In the genomic region with DNA sequence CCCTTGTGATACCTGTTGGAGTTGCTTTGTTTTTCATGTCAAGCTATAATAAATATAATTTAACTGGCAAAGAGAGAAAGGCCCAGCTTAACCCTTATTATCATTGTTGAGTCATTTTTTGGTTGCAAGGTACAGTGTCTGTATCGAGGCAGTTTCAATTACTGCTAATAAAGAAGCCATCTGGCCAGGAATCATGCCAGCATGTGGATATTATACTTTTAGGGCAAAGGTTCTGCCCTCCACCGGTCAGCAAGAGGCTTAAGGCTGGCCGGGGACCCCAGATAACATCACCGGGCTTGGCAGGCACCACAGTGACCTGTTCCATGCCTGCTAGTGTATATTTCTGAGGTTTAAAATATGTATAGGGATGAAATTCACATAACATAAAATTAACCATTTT, we compare ENCODE assay signal across 19 cellular contexts. TPM values are rescaled to one million over a fixed set of nuclear protein-coding genes. Genes with fewer than 3 reads are reported as not detected.
DNase-seq lines count a peak whose midpoint lies in the region; ATAC-seq, FAIRE-seq and TF ChIP-seq lines count a peak whose summit lies in the region.
"Had no signal": no experiment of that assay in that cellular context is flagged by ENCODE, and none has a peak within 500 bp of the region (broad histone marks: within the 10 kb centered on the region; RNA-seq: fewer than 3 reads in every experiment).

No MANE protein-coding gene starts in this region.

- peak overlapping the region; percentile 80 to 96 for H3K27ac ChIP-seq in liver (ENCODE audit: low read depth in 1 of 2, low read length in 2 of 2)
- H3K27ac ChIP-seq in HepG2 (ENCODE audit: extremely low read length, insufficient read depth, low read length), result no peak overlapping the region
- peak overlapping the region; percentile 73 to 97 (median 93) for H3K27ac ChIP-seq in right lobe of liver
- H3K27ac ChIP-seq: BLaER1 had no signal

- no peak for TF ChIP-seq EP300 in HepG2 (IDR thresholded peaks at IDR 0.05; ENCODE audit: low read depth in 2 of 2, low read length in 2 of 2)
- no peak for TF ChIP-seq EP300 in HepG2 (CRISPR knock-in tag; IDR thresholded peaks at IDR 0.05; ENCODE audit: borderline replicate concordance)

- no peaks in the 10 kb centered on the region for H3K79me2 ChIP-seq in HepG2 (ENCODE audit: insufficient read depth, low read length)

- H3K27me3 ChIP-seq in liver (ENCODE audit: control insufficient read depth in 4 of 4, insufficient read depth in 4 of 4, low read length in 3 of 4) (no peaks in the 10 kb centered on the region), HepG2 (ENCODE audit: control insufficient read depth in 1 of 2, insufficient read depth in 2 of 2, low read length in 2 of 2) (no peaks in the 10 kb centered on the region), MG63 (no peaks in the 10 kb centered on the region), right lobe of liver (no peaks in the 10 kb centered on the region)
- H3K27me3 ChIP-seq: BLaER1 had no signal

- POLR2A ChIA-PET in HepG2 (lab: Yijun Ruan, JAX), result no interaction called here

- no peak overlapping the region for H3K4me3 ChIP-seq in liver (ENCODE audit: low read depth in 1 of 3, low read length in 3 of 3)
- H3K4me3 ChIP-seq in HepG2 (replicated peaks in 1 of 3; ENCODE audit: insufficient read depth in 1 of 3, low read depth in 2 of 3, low read length in 3 of 3), result no peak overlapping the region
- H3K4me3 ChIP-seq in MG63, result no peak overlapping the region
- H3K4me3 ChIP-seq in right lobe of liver, result no peak overlapping the region
- H3K4me3 ChIP-seq: BLaER1, GM12878 had no signal

- H4K20me1 ChIP-seq in HepG2 (ENCODE audit: insufficient read depth, low read length), result no peaks in the 10 kb centered on the region
- H4K20me1 ChIP-seq: BLaER1 had no signal

- H3K9ac ChIP-seq in liver (ENCODE audit: low read depth in 1 of 2, low read length in 2 of 2) (peak overlapping the region; percentile 21 to 65), HepG2 (ENCODE audit: insufficient read depth, low read depth, low read length) (no peak overlapping the region)
- H3K9ac ChIP-seq: BLaER1 had no signal

- H2AFZ ChIP-seq in HepG2 (ENCODE audit: low read length), result no peak overlapping the region

- CTCF ChIA-PET in HepG2 (lab: Yijun Ruan, JAX; ENCODE audit: low intra/inter-chr PET ratio, low total read pairs), result no interaction called here

- TF ChIP-seq POLR2A in HepG2 (IDR thresholded peaks at IDR 0.05; ENCODE audit: insufficient read depth in 1 of 2, low read depth in 2 of 2, low read length in 2 of 2) (no peak), right lobe of liver (IDR thresholded peaks at IDR 0.05) (no peak)

- DNase-seq in HepG2 (ENCODE audit: low spot score) (no peak), MG63 (peak; percentile 60), right lobe of liver (peak in 1 of 3 donors; percentile 71)
- DNase-seq in effector CD4-positive, alpha-beta T cell, result no peak
- no peak for DNase-seq in stimulated activated CD4-positive, alpha-beta T cell treated with anti-CD3 and anti-CD28 coated beads, Interleukin-1b, Interleukin-23, amount 100 ng/mL, for 48 hours
- DNase-seq: CD4-positive, alpha-beta memory T cell; DMS53; DND-41; EL; H9 had no signal

- ATAC-seq in HepG2 (no peak), right lobe of liver (peak in 2 of 4 donors; percentile 6 to 7)
- ATAC-seq: GM12878 had no signal

- no peaks in the 10 kb centered on the region for H3K36me3 ChIP-seq in liver (ENCODE audit: control insufficient read depth in 4 of 4, insufficient read depth in 3 of 4, low read depth in 1 of 4, low read length in 3 of 4)
- no peaks in the 10 kb centered on the region for H3K36me3 ChIP-seq in HepG2 (replicated peaks in 1 of 2; ENCODE audit: control insufficient read depth in 1 of 2, insufficient read depth in 2 of 2, low read length in 2 of 2)
- no peaks in the 10 kb centered on the region for H3K36me3 ChIP-seq in MG63
- H3K36me3 ChIP-seq in right lobe of liver, result no peaks in the 10 kb centered on the region
- H3K36me3 ChIP-seq: BLaER1 had no signal

- TF ChIP-seq CTCF in liver (IDR thresholded peaks at IDR 0.05; ENCODE audit: low read depth, low read length, missing input control), result no peak
- TF ChIP-seq CTCF in HepG2 (CRISPR knock-in tag; IDR thresholded peaks at IDR 0.05), result no peak
- no peak for TF ChIP-seq CTCF in right lobe of liver (IDR thresholded peaks at IDR 0.05)

- BruUV-seq in HepG2 (replicated peaks; lab: Mats Ljungman, UMichigan), result no TSS peak

- in situ Hi-C loops in HepG2 (cut with HindIII; ENCODE audit: extremely low pct_ligation_motif_present, low pct_unique_long_range_greater_than_20kb), result no loop called here

- no peak overlapping the region for H3K4me2 ChIP-seq in HepG2 (ENCODE audit: low read depth, low read length)
- H3K4me2 ChIP-seq: BLaER1 had no signal

- H3K9me3 ChIP-seq in liver (ENCODE audit: control insufficient read depth in 4 of 4, low read length in 3 of 4) (no peaks in the 10 kb centered on the region), HepG2 (ENCODE audit: low read length) (no peaks in the 10 kb centered on the region), MG63 (no peaks in the 10 kb centered on the region), right lobe of liver (no peaks in the 10 kb centered on the region)
- H3K9me3 ChIP-seq: BLaER1 had no signal

- no peak for TF ChIP-seq RAD21 in liver (IDR thresholded peaks at IDR 0.05)
- TF ChIP-seq RAD21 in HepG2 (CRISPR knock-in tag; IDR thresholded peaks at IDR 0.05), result no peak

- WGBS in liver, result 20% methylated on average over 4 of the region's 4 CpGs
- WGBS in HepG2 (ENCODE audit: low lambda C conversion rate), result 85% methylated on average over 4 of the region's 4 CpGs
- WGBS in right lobe of liver (ENCODE audit: insufficient coverage, low coverage, low lambda C conversion rate, missing lambda C conversion rate), result 17% methylated on average over 4 of the region's 4 CpGs

- intact Hi-C loops in HepG2 (cut with micrococcal nuclease; ENCODE audit: unreplicated experiment) (no loop called here), right lobe of liver (cut with DNase I) (no loop called here)

- FAIRE-seq in HepG2 (lab: Jason Lieb, UNC), result no peak
- FAIRE-seq: A204.1, GM12878, H1 had no signal

- peaks cover 14 to 48% (median 35%) of the 10 kb centered on the region in 4 donors for H3K4me1 ChIP-seq in liver (ENCODE audit: control insufficient read depth in 4 of 4, insufficient read depth in 4 of 4, low read length in 3 of 4)
- peaks cover 62% of the 10 kb centered on the region for H3K4me1 ChIP-seq in HepG2 (ENCODE audit: insufficient read depth, low read length)
- H3K4me1 ChIP-seq in right lobe of liver, result peaks cover 0 to 76% (median 26%) of the 10 kb centered on the region in 4 donors
- H3K4me1 ChIP-seq: BLaER1 had no signal

RNA-seq across cellular contexts. Expression of gene CYP3A4, which starts 9.0 kb away (rescaled TPM):
- 100 to 1,000 TPM in 1 of 2 donors, under 1 TPM in 1; 0.51 to 138 TPM for total RNA-seq in liver
- 1,000 to 10,000 TPM in 1 of 2 donors, 100 to 1,000 TPM in 1; 440 to 1,082 TPM for polyA plus RNA-seq in liver
- 0.11 and 0.35 TPM in 2 replicates for total RNA-seq in HepG2 (2016; rRNA removed; fragmentation: Illumina TruSeq; extraction: Trizol)
- 0.09 TPM in 1 of 2 replicates, not detected in the other for total RNA-seq in HepG2 (2016; cell fraction: cytosol; rRNA removed; fragmentation: Illumina TruSeq; extraction: Trizol; ENCODE audit: low read depth)
- total RNA-seq in HepG2 (2016; cell fraction: insoluble cytoplasmic fraction; rRNA removed; fragmentation: Illumina TruSeq; extraction: Trizol), result 0.17 and 0.18 TPM in 2 replicates
- 0.25 and 0.28 TPM in 2 replicates for total RNA-seq in HepG2 (2016; cell fraction: membrane; rRNA removed; fragmentation: Illumina TruSeq; extraction: Trizol)
- 0.53 TPM in 1 of 2 replicates, not detected in the other for total RNA-seq in HepG2 (2016; cell fraction: nucleus; rRNA removed; fragmentation: Illumina TruSeq; extraction: Trizol)
- 0.07 and 0.24 TPM in 2 replicates for polyA plus RNA-seq in HepG2 (2011; rRNA removed)
- polyA plus RNA-seq in HepG2 (2011; cell fraction: cytosol; rRNA removed), result 0.07 and 0.10 TPM in 2 replicates
- polyA plus RNA-seq in HepG2 (2011; cell fraction: nucleus; rRNA removed), result 0.13 and 0.28 TPM in 2 replicates
- 0.32 and 0.55 TPM in 2 replicates for polyA plus RNA-seq in HepG2 (2012)
- polyA plus RNA-seq in HepG2 (2016; cell fraction: cytosol; fragmentation: Illumina TruSeq; extraction: Trizol; ENCODE audit: low read depth), result 0.09 TPM in 1 of 2 replicates, not detected in the other
- 0.21 and 0.24 TPM in 2 replicates for polyA plus RNA-seq in HepG2 (2016; cell fraction: insoluble cytoplasmic fraction; fragmentation: Illumina TruSeq; extraction: Trizol; ENCODE audit: low read depth)
- 0.07 and 0.09 TPM in 2 replicates for polyA plus RNA-seq in HepG2 (2016; cell fraction: membrane; fragmentation: Illumina TruSeq; extraction: Trizol; ENCODE audit: low read depth)
- polyA plus RNA-seq in HepG2 (2016; cell fraction: nucleus; fragmentation: Illumina TruSeq; extraction: Trizol; ENCODE audit: insufficient read depth, low read depth), result 0.31 and 0.35 TPM in 2 replicates
- 0.08 TPM in 1 of 2 replicates, not detected in the other for polyA minus RNA-seq in HepG2 (2011; rRNA and poly(A)+ RNA removed; ENCODE audit: low replicate concordance)
- polyA minus RNA-seq in HepG2 (2011; cell fraction: cytosol; rRNA and poly(A)+ RNA removed), result not detected in 2 replicates
- polyA minus RNA-seq in HepG2 (2011; cell fraction: nucleus; rRNA and poly(A)+ RNA removed), result 0.75 TPM in 1 of 2 replicates, not detected in the other
- total RNA-seq in MG63 (2014; rRNA removed; shearing (Covaris generic); ENCODE audit: low replicate concordance), result not detected in 2 replicates
- total RNA-seq in right lobe of liver, result over 10,000 TPM in 1 of 6 experiments, 1,000 to 10,000 TPM in 2, 100 to 1,000 TPM in 3; 443 to 12,747 (median 1,120) TPM
- total RNA-seq: CD4-positive, alpha-beta memory T cell; G401; H1; H9; HT-29 had no signal
- polyA plus RNA-seq: AG04450; CD14-positive monocyte; CD4-positive, alpha-beta memory T cell; H1 had no signal

RNA-seq across cellular contexts. Expression of gene CYP3A43, which starts 34.8 kb away (rescaled TPM):
- total RNA-seq in liver (10 to 100 TPM in 1 of 2 donors, under 1 TPM in 1; 0.61 to 75.3 TPM), HepG2 (2016; rRNA removed; fragmentation: Illumina TruSeq; extraction: Trizol) (0.55 and 3.1 TPM in 2 replicates), right lobe of liver (100 to 1,000 TPM in 1 of 6 experiments, 10 to 100 TPM in 3, 1 to 10 TPM in 2; 4.9 to 132 (median 22.5) TPM)
- polyA plus RNA-seq in liver (10 to 100 TPM in 1 of 2 donors, 1 to 10 TPM in 1; 4.6 to 35.1 TPM), HepG2 (2011; rRNA removed) (2.3 and 2.4 TPM in 2 replicates)
- 0.53 and 1.0 TPM in 2 replicates for total RNA-seq in HepG2 (2016; cell fraction: cytosol; rRNA removed; fragmentation: Illumina TruSeq; extraction: Trizol; ENCODE audit: low read depth)
- total RNA-seq in HepG2 (2016; cell fraction: insoluble cytoplasmic fraction; rRNA removed; fragmentation: Illumina TruSeq; extraction: Trizol), result 0.18 and 2.9 TPM in 2 replicates
- total RNA-seq in HepG2 (2016; cell fraction: membrane; rRNA removed; fragmentation: Illumina TruSeq; extraction: Trizol), result 0.31 and 0.69 TPM in 2 replicates
- total RNA-seq in HepG2 (2016; cell fraction: nucleus; rRNA removed; fragmentation: Illumina TruSeq; extraction: Trizol), result 5.4 and 8.3 TPM in 2 replicates
- polyA plus RNA-seq in HepG2 (2011; cell fraction: cytosol; rRNA removed), result 0.54 and 0.79 TPM in 2 replicates
- polyA plus RNA-seq in HepG2 (2011; cell fraction: nucleus; rRNA removed), result 3.7 and 7.4 TPM in 2 replicates
- 1.7 and 4.7 TPM in 2 replicates for polyA plus RNA-seq in HepG2 (2012)
- 0.09 and 0.25 TPM in 2 replicates for polyA plus RNA-seq in HepG2 (2016; cell fraction: cytosol; fragmentation: Illumina TruSeq; extraction: Trizol; ENCODE audit: low read depth)
- polyA plus RNA-seq in HepG2 (2016; cell fraction: insoluble cytoplasmic fraction; fragmentation: Illumina TruSeq; extraction: Trizol; ENCODE audit: low read depth), result 0.34 TPM in 1 of 2 replicates, not detected in the other
- 0.28 TPM in 1 of 2 replicates, not detected in the other for polyA plus RNA-seq in HepG2 (2016; cell fraction: membrane; fragmentation: Illumina TruSeq; extraction: Trizol; ENCODE audit: low read depth)
- polyA plus RNA-seq in HepG2 (2016; cell fraction: nucleus; fragmentation: Illumina TruSeq; extraction: Trizol; ENCODE audit: insufficient read depth, low read depth), result 5.7 and 6.2 TPM in 2 replicates
- polyA minus RNA-seq in HepG2 (2011; rRNA and poly(A)+ RNA removed; ENCODE audit: low replicate concordance), result not detected in 2 replicates
- not detected in 2 replicates for polyA minus RNA-seq in HepG2 (2011; cell fraction: cytosol; rRNA and poly(A)+ RNA removed)
- 7.3 and 8.2 TPM in 2 replicates for polyA minus RNA-seq in HepG2 (2011; cell fraction: nucleus; rRNA and poly(A)+ RNA removed)
- total RNA-seq in MG63 (2014; rRNA removed; shearing (Covaris generic); ENCODE audit: low replicate concordance), result not detected in 2 replicates
- total RNA-seq: CD4-positive, alpha-beta memory T cell; G401; GM12878; H1; H9; HT-29 had no signal
- polyA plus RNA-seq: AG04450; CD14-positive monocyte; CD4-positive, alpha-beta memory T cell had no signal

RNA-seq across cellular contexts. Expression of gene CYP3A7, which starts 58.0 kb away (rescaled TPM):
- total RNA-seq in liver (1,000 to 10,000 TPM in 1 of 2 donors, 10 to 100 TPM in 1; 81.2 to 2,448 TPM), HepG2 (2016; rRNA removed; fragmentation: Illumina TruSeq; extraction: Trizol) (6.4 and 6.6 TPM in 2 replicates), right lobe of liver (100 to 1,000 TPM in 4 of 6 experiments, 10 to 100 TPM in 2; 19.8 to 623 (median 340) TPM)
- polyA plus RNA-seq in liver (10 to 100 TPM; 36.1 to 85.6 TPM), HepG2 (2011; rRNA removed) (5.7 and 5.8 TPM in 2 replicates)
- 1.1 and 1.4 TPM in 2 replicates for total RNA-seq in HepG2 (2016; cell fraction: cytosol; rRNA removed; fragmentation: Illumina TruSeq; extraction: Trizol; ENCODE audit: low read depth)
- 5.7 and 6.4 TPM in 2 replicates for total RNA-seq in HepG2 (2016; cell fraction: insoluble cytoplasmic fraction; rRNA removed; fragmentation: Illumina TruSeq; extraction: Trizol)
- 2.3 and 2.5 TPM in 2 replicates for total RNA-seq in HepG2 (2016; cell fraction: membrane; rRNA removed; fragmentation: Illumina TruSeq; extraction: Trizol)
- total RNA-seq in HepG2 (2016; cell fraction: nucleus; rRNA removed; fragmentation: Illumina TruSeq; extraction: Trizol), result 6.7 and 7.7 TPM in 2 replicates
- 1.5 and 3.1 TPM in 2 replicates for polyA plus RNA-seq in HepG2 (2011; cell fraction: cytosol; rRNA removed)
- 5.9 and 6.8 TPM in 2 replicates for polyA plus RNA-seq in HepG2 (2011; cell fraction: nucleus; rRNA removed)
- polyA plus RNA-seq in HepG2 (2012), result 10.4 and 10.9 TPM in 2 replicates
- polyA plus RNA-seq in HepG2 (2016; cell fraction: cytosol; fragmentation: Illumina TruSeq; extraction: Trizol; ENCODE audit: low read depth), result 0.79 and 0.80 TPM in 2 replicates
- 5.8 and 6.0 TPM in 2 replicates for polyA plus RNA-seq in HepG2 (2016; cell fraction: insoluble cytoplasmic fraction; fragmentation: Illumina TruSeq; extraction: Trizol; ENCODE audit: low read depth)
- polyA plus RNA-seq in HepG2 (2016; cell fraction: membrane; fragmentation: Illumina TruSeq; extraction: Trizol; ENCODE audit: low read depth), result 1.9 and 2.2 TPM in 2 replicates
- 7.5 and 7.8 TPM in 2 replicates for polyA plus RNA-seq in HepG2 (2016; cell fraction: nucleus; fragmentation: Illumina TruSeq; extraction: Trizol; ENCODE audit: insufficient read depth, low read depth)
- polyA minus RNA-seq in HepG2 (2011; rRNA and poly(A)+ RNA removed; ENCODE audit: low replicate concordance), result 0.38 TPM in 1 of 2 replicates, not detected in the other
- 1.8 and 1.9 TPM in 2 replicates for polyA minus RNA-seq in HepG2 (2011; cell fraction: cytosol; rRNA and poly(A)+ RNA removed)
- 5.2 and 8.2 TPM in 2 replicates for polyA minus RNA-seq in HepG2 (2011; cell fraction: nucleus; rRNA and poly(A)+ RNA removed)
- not detected in 2 replicates for total RNA-seq in MG63 (2014; rRNA removed; shearing (Covaris generic); ENCODE audit: low replicate concordance)
- total RNA-seq: CD4-positive, alpha-beta memory T cell; G401; H1; H9; HT-29 had no signal
- polyA plus RNA-seq: CD14-positive monocyte, H1 had no signal
